ENCODE assay signal across 9 cellular contexts in the genomic region with DNA sequence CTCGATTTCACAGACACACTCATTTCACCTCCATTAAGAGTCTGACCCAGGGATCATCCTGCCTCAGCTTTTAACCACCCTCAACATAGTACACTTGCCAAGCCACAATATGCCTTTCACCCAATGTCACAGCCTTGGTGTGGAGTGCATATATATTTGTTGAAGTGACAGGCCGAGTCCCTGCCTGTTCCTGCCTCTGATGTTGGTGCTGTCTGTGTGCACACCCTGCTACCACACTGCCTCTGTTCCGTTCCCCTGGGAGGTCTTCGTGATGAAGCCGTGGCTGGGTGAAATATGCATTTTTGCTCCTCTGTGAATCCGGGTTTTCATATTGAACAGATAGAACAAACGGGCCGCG.
DNase-seq lines count a peak whose midpoint lies in the region; ATAC-seq and TF ChIP-seq lines count a peak whose summit lies in the region.
"Had no signal": no experiment of that assay in that cellular context is flagged by ENCODE, and none has a peak within 500 bp of the region (broad histone marks: within the 10 kb centered on the region; RNA-seq: fewer than 3 reads in every experiment).

No MANE protein-coding gene starts in this region.

- H3K4me1 ChIP-seq in BE2C (peaks cover 42% of the 10 kb centered on the region), neuronal stem cell (ENCODE audit: control insufficient read depth in 2 of 2, insufficient read depth in 1 of 2, low read depth in 1 of 2, low read length in 2 of 2) (peaks cover 5 to 6% of the 10 kb centered on the region in 2 donors)

- peak overlapping the region; percentile 54 for H3K18ac ChIP-seq in neuronal stem cell (ENCODE audit: low read length)

- no peak for TF ChIP-seq CTCF in BE2C (IDR thresholded peaks at IDR 0.05; ENCODE audit: low read depth, low read length)

- no peak overlapping the region for H3K23ac ChIP-seq in neuronal stem cell (ENCODE audit: low read depth, low read length, poor library complexity)

- no peaks in the 10 kb centered on the region for H3K9me3 ChIP-seq in BE2C
- H3K9me3 ChIP-seq in neuronal stem cell (replicated peaks in 1 of 2; ENCODE audit: control insufficient read depth in 2 of 2, insufficient read depth in 1 of 2, low read depth in 1 of 2, low read length in 2 of 2), result peaks cover 0 to 8% of the 10 kb centered on the region in 2 donors

- peak overlapping the region; percentile 26 for H3K4me3 ChIP-seq in BE2C (ENCODE audit: low read depth, low read length)
- H3K4me3 ChIP-seq in neuronal stem cell (ENCODE audit: low read length in 2 of 2), result no peak overlapping the region

- H3K4me1 Mint-ChIP-seq in activated naive CD8-positive, alpha-beta T cell treated with anti-CD3 and anti-CD28 coated beads, Interleukin-2, amount 10 ng/mL, durations not matched to agents 7 days and 5 days, result peaks cover 8% of the 10 kb centered on the region

- DNase-seq in BE2C (no peak), neuronal stem cell (ENCODE audit: low spot score) (no peak), NCI-H2227 treated with DMSO at 0.1 percent for 48 hours (lab: John Stamatoyannopoulos, UW) (no peak), AML-193 (lab: John Stamatoyannopoulos, UW) (no peak), AG20443 (ENCODE audit: low spot score) (no peak)
- no peak for DNase-seq in activated naive CD8-positive, alpha-beta T cell treated with anti-CD3 and anti-CD28 coated beads, Interleukin-2, amount 10 ng/mL, durations not matched to agents 7 days and 5 days
- no peak for DNase-seq in stimulated activated CD4-positive, alpha-beta T cell treated with anti-CD3 and anti-CD28 coated beads, Interleukin-2, amount 100 ng/mL, for 24 hours
- DNase-seq: SW 1271 had no signal

- WGBS in neuronal stem cell (ENCODE audit: extremely low coverage in 2 of 2, insufficient read length in 2 of 2, insufficient replicate concordance in 1 of 2), 2 donors, result no CpG with 5 or more reads among the region's 9 CpGs

- H3K27me3 ChIP-seq in BE2C (no peaks in the 10 kb centered on the region), neuronal stem cell (ENCODE audit: control insufficient read depth in 3 of 3, insufficient read depth in 3 of 3, low read depth in 1 of 3, low read length in 3 of 3) (no peaks in the 10 kb centered on the region)

- peak; percentile 34 for ATAC-seq in GM21447 (IDR thresholded peaks at IDR 0.05; ENCODE audit: unreplicated experiment)
- ATAC-seq in activated naive CD8-positive, alpha-beta T cell treated with anti-CD3 and anti-CD28 coated beads, Interleukin-2, amount 10 ng/mL, durations not matched to agents 7 days and 5 days (ENCODE audit: low read depth), result no peak

- no peak overlapping the region for H2BK5ac ChIP-seq in neuronal stem cell (ENCODE audit: low read length)

- H2AK5ac ChIP-seq in neuronal stem cell (ENCODE audit: low read depth, low read length), result no peak overlapping the region

- no peak overlapping the region for H3K4me3 Mint-ChIP-seq in activated naive CD8-positive, alpha-beta T cell treated with anti-CD3 and anti-CD28 coated beads, Interleukin-2, amount 10 ng/mL, durations not matched to agents 7 days and 5 days

- H3K36me3 Mint-ChIP-seq in activated naive CD8-positive, alpha-beta T cell treated with anti-CD3 and anti-CD28 coated beads, Interleukin-2, amount 10 ng/mL, durations not matched to agents 7 days and 5 days, result peaks cover 19% of the 10 kb centered on the region

- POLR2A ChIA-PET in activated naive CD8-positive, alpha-beta T cell treated with anti-CD3 and anti-CD28 coated beads, Interleukin-2, amount 10 ng/mL, durations not matched to agents 7 days and 5 days (lab: Charles Lee), result no interaction called here

- H3K27ac Mint-ChIP-seq in activated naive CD8-positive, alpha-beta T cell treated with anti-CD3 and anti-CD28 coated beads, Interleukin-2, amount 10 ng/mL, durations not matched to agents 7 days and 5 days, result peak overlapping the region; percentile 3

- H3K9me3 Mint-ChIP-seq in activated naive CD8-positive, alpha-beta T cell treated with anti-CD3 and anti-CD28 coated beads, Interleukin-2, amount 10 ng/mL, durations not matched to agents 7 days and 5 days, result no peaks in the 10 kb centered on the region

- H2BK120ac ChIP-seq in neuronal stem cell (ENCODE audit: low read depth, low read length), result no peak overlapping the region

- H3K27ac ChIP-seq in neuronal stem cell (replicated peaks; ENCODE audit: low read length), result no peak overlapping the region

- H3K36me3 ChIP-seq in BE2C (peaks cover 2% of the 10 kb centered on the region; the same call in 1 of the 2 replicates), neuronal stem cell (replicated peaks in 1 of 2; ENCODE audit: control insufficient read depth in 2 of 2, insufficient read depth in 2 of 2, low read length in 2 of 2) (peaks cover 2 to 52% of the 10 kb centered on the region in 2 donors)

- H3K4me2 ChIP-seq in neuronal stem cell (ENCODE audit: insufficient read depth, low read length, poor library complexity, severe bottlenecking), result no peak overlapping the region

- no peak overlapping the region for H3K4ac ChIP-seq in neuronal stem cell (ENCODE audit: low read length)

- no peak overlapping the region for H2BK15ac ChIP-seq in neuronal stem cell (ENCODE audit: low read length)

- no peaks in the 10 kb centered on the region for H3K79me1 ChIP-seq in neuronal stem cell (ENCODE audit: low read depth, low read length)

- H3K14ac ChIP-seq in neuronal stem cell (ENCODE audit: low read length), result no peak overlapping the region

- no peak overlapping the region for H4K91ac ChIP-seq in neuronal stem cell (ENCODE audit: low read depth, low read length, poor library complexity)

- H2AFZ ChIP-seq in neuronal stem cell (ENCODE audit: low read length), result no peak overlapping the region

- H4K8ac ChIP-seq in neuronal stem cell (ENCODE audit: low read depth, low read length), result no peak overlapping the region

- H3K9ac ChIP-seq in neuronal stem cell (ENCODE audit: low read depth, low read length, poor library complexity), result no peak overlapping the region

- H3K27me3 Mint-ChIP-seq in activated naive CD8-positive, alpha-beta T cell treated with anti-CD3 and anti-CD28 coated beads, Interleukin-2, amount 10 ng/mL, durations not matched to agents 7 days and 5 days, result no peaks in the 10 kb centered on the region

- no peak overlapping the region for H2BK12ac ChIP-seq in neuronal stem cell (ENCODE audit: low read length)
